ENCODE assay signal across 17 cellular contexts in the genomic region with DNA sequence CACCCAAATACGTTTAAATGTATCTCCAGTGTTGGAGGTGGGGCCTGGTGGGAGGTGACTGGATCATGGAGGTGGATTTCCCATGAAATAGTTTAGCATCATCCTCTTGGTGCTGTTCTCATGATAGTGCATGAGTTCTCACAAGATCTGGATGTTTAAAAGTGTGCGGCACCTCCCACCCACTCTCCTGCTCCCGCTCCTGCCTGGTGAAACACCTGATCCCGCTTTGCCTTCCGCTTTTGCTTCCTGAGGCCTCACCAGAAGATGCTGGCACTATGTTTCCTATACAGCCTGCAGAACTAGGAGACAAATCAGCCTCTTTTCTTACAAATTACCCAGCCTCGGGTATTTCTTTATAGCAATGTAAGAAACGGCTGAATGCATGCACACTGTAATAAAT.
"Had no signal": no experiment of that assay in that cellular context is flagged by ENCODE, and none has a peak within 500 bp of the region (broad histone marks: within the 10 kb centered on the region; RNA-seq: fewer than 3 reads in every experiment).

No MANE protein-coding gene starts in this region.

- H3K36me3 ChIP-seq: adrenal gland, breast epithelium, SJCRH30 had no signal

- FAIRE-seq: astrocyte, TTC549 had no signal

- DNase-seq: activated gamma-delta T cell, KBM-7, NCI-H1048, NCI-H1105 treated with DMSO at 0.1 percent for 48 hours, NCI-H1436, NCI-H1930, NCI-H2171, NCI-H510A, NCI-H748 treated with DMSO at 0.1 percent for 48 hours, T1000 had no signal

- H3K4me1 ChIP-seq: adrenal gland, body of pancreas, breast epithelium, SJCRH30 had no signal

- H3K9me3 ChIP-seq: adrenal gland, body of pancreas, breast epithelium, SJCRH30 had no signal

- H3K27me3 ChIP-seq: adrenal gland, body of pancreas, breast epithelium, SJCRH30 had no signal

- H3K4me3 ChIP-seq: adrenal gland, body of pancreas, breast epithelium, SJCRH30, SK-N-MC had no signal

- H3K27ac ChIP-seq: adrenal gland, body of pancreas, breast epithelium, SJCRH30, SK-N-MC had no signal
